Comparison of ENCODE assay signal across 11 cellular contexts in genomic region chr20:14948416-14948815, GRCh38.
DNase-seq lines count a peak whose midpoint lies in the region; TF ChIP-seq lines count a peak whose summit lies in the region.
"Had no signal": no experiment of that assay in that cellular context is flagged by ENCODE, and none has a peak within 500 bp of the region (broad histone marks: within the 10 kb centered on the region; RNA-seq: fewer than 3 reads in every experiment).

No MANE protein-coding gene starts in this region.

- no peak for TF ChIP-seq POLR2A in uterus (IDR thresholded peaks at IDR 0.05)

- peak; percentile 23 for TF ChIP-seq CTCF in fibroblast of pulmonary artery (IDR thresholded peaks at IDR 0.05; ENCODE audit: low read length, missing control alignments)
- no peak for TF ChIP-seq CTCF in uterus (IDR thresholded peaks at IDR 0.05)
- no peak for TF ChIP-seq CTCF in GM13976 (IDR thresholded peaks at IDR 0.05; ENCODE audit: borderline replicate concordance, control extremely low read depth, extremely low read depth, insufficient read depth, missing control alignments)

- no peaks in the 10 kb centered on the region for H3K36me3 ChIP-seq in uterus

- H3K27ac ChIP-seq in uterus = peak overlapping the region; percentile 10 to 46

- intact Hi-C loops in uterus (cut with DNase I; ENCODE audit: low total_unique reads) = no loop called here

- H3K4me3 ChIP-seq in fibroblast of pulmonary artery (replicated peaks; ENCODE audit: low read depth, low read length) (no peak overlapping the region), uterus (no peak overlapping the region)

- H3K4me1 ChIP-seq in uterus = no peaks in the 10 kb centered on the region

- H3K9me3 ChIP-seq in uterus = no peaks in the 10 kb centered on the region

- in situ Hi-C loops in GM13976 (cut with MboI; ENCODE audit: low sequenced_read_pairs, unreplicated experiment) = no loop called here

- no peaks in the 10 kb centered on the region for H3K27me3 ChIP-seq in uterus

- DNase-seq in NCI-H82 (lab: John Stamatoyannopoulos, UW) = peak; percentile 31
- no peak for DNase-seq in NCI-H82 treated with DMSO at 0.1 percent for 48 hours (lab: John Stamatoyannopoulos, UW; ENCODE audit: unreplicated experiment)
- peak; percentile 43 to 54 for DNase-seq in SHP77 (lab: John Stamatoyannopoulos, UW)
- no peak for DNase-seq in fibroblast of pulmonary artery (ENCODE audit: low read depth)
- DNase-seq in uterus = no peak
- DNase-seq in GM13976 (ENCODE audit: low spot score) = no peak
- no peak for DNase-seq in stimulated activated CD4-positive, alpha-beta T cell treated with anti-CD3 and anti-CD28 coated beads, Interleukin-12 subunit alpha, Interleukin-12 subunit beta, amount 100 ng/mL, for 4 hours
- no peak for DNase-seq in activated effector memory CD4-positive, alpha-beta T cell treated with Interleukin-2 at 50 U/mL for 16 hours
- DNase-seq: activated CD4-positive, alpha-beta T cell treated with anti-CD3 and anti-CD28 coated beads, Interleukin-2, amount 50 U/mL, for 1 hour; naive B cell; NCI-H2107 had no signal

Comparison
In these comparisons a context has a peak if more than half of its experiments do, and no peak if none do; other contexts are left out.
1. DNase-seq: peak in NCI-H82 (single experiment) and SHP77 (2 of 2); none in NCI-H82 treated with DMSO at 0.1 percent for 48 hours (single experiment), fibroblast of pulmonary artery (single experiment), uterus (0 of 2), GM13976 (single experiment), stimulated activated CD4-positive, alpha-beta T cell treated with anti-CD3 and anti-CD28 coated beads, Interleukin-12 subunit alpha, Interleukin-12 subunit beta, amount 100 ng/mL, for 4 hours (single experiment) and activated effector memory CD4-positive, alpha-beta T cell treated with Interleukin-2 at 50 U/mL for 16 hours (single experiment).